ENCODE assay signal across 14 cellular contexts in the genomic region with DNA sequence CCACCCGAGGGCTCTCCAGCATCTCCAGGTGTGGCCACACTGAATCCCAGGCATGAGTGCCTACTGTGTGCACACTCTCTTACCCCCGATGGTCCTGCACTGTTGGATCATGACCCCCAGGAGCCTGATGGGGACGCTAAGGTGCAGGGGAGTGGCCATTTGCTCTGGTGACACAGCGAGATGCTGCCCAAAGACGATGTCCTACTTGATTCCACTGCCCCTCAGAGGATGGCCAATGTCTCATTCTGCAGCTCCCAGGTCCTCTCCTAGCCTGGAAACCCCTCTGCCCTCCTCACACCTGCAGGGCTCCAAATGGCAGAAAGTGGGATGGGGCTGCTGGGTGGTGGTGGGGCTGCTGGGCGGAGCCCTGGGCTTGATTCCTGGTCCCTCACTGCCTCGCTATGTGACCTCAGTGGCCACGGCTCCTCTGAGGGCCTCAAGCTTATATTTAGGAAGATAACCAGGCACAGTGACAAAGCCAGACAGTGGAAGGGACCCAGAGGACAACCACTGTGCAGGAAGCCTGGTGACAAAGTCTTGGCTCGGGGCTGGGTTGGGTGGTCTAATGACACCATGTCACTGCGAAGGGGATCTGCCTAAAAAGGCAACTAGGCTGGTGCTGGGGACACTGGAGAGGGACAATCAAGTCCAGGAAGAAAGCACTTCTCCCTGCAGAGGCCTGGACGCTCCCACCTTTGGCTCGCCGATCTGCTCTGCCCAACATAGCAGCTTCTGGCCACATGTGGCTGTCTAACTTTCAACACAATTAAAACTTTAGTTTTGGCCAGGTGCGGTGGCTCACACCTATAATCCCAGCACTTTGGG. TPM values are rescaled to one million over a fixed set of nuclear protein-coding genes. Genes with fewer than 3 reads are reported as not detected.
"Had no signal": no experiment of that assay in that cellular context is flagged by ENCODE, and none has a peak within 500 bp of the region (broad histone marks: within the 10 kb centered on the region; RNA-seq: fewer than 3 reads in every experiment).

No MANE protein-coding gene starts in this region.

- DNase-seq: activated B cell treated with CpG ODN at 0.5 μM for 24 hours; activated CD4-positive, alpha-beta T cell treated with anti-CD3 and anti-CD28 coated beads, Interleukin-2, amount 10 ng/mL, durations not matched to agents 7 days and 5 days; activated CD8-positive, alpha-beta memory T cell treated with anti-CD3 and anti-CD28 coated beads for 24 hours; activated naive CD4-positive, alpha-beta T cell treated with anti-CD3 and anti-CD28 coated beads, Interleukin-2, amount 50 U/mL, for 16 hours; adrenal gland; effector memory CD8-positive, alpha-beta T cell; mesendoderm; stimulated activated naive B cell treated with anti-CD40 and anti-IgM and Interleukin-4, amounts not matched to agents 10 μg/mL and 1 μg/mL and 100 μg/mL, for 72 hours; substantia nigra; T-helper 17 cell had no signal

- H3K27ac ChIP-seq: pancreas had no signal

- H3K4me3 ChIP-seq: adrenal gland, pancreas, smooth muscle cell had no signal

- ATAC-seq: effector memory CD8-positive, alpha-beta T cell; left colon; pancreas; stimulated activated naive B cell treated with anti-CD40 and anti-IgM and Interleukin-4, amounts not matched to agents 10 μg/mL and 1 μg/mL and 100 μg/mL, for 72 hours; T-helper 17 cell had no signal

- H3K27me3 ChIP-seq: adrenal gland, pancreas had no signal

- H3K36me3 ChIP-seq: pancreas had no signal

- FAIRE-seq: pancreas had no signal

- H3K9me3 ChIP-seq: adrenal gland, pancreas had no signal

- H3K4me2 ChIP-seq: smooth muscle cell had no signal

RNA-seq across cellular contexts. Expression of a gene that starts 28.4 kb away (rescaled TPM):
- total RNA-seq: activated T-helper 2 cell treated with anti-CD3 and anti-CD28 coated beads, Interferon-gamma antibody, Interleukin-2, Interleukin-4, amounts not matched to agents 10 μg/mL and 5 μg/mL and 100 μg/mL, durations not matched to agents 14 hours and 24 hours and 36 hours had no signal
